5 cellular contexts compared by ENCODE assay signal in genomic region chr12:50313971-50314370, GRCh38. TPM values are rescaled to one million over a fixed set of nuclear protein-coding genes. Genes with fewer than 3 reads are reported as not detected.
A peak's percentile ranks its signal among the peaks of the same experiment; 100 is the strongest.
DNase-seq lines count a peak whose midpoint lies in the region; ATAC-seq and TF ChIP-seq lines count a peak whose summit lies in the region.
"Not testable (repeated sequence)": the region's sequence is repeated elsewhere in the genome, so short reads cannot be mapped to it uniquely, and the experiment has no call there.

No MANE protein-coding gene starts in this region.

- H3K18ac ChIP-seq in mesenchymal stem cell (ENCODE audit: low read depth in 1 of 2, low read length in 2 of 2); trophoblast cell (ENCODE audit: low read length): not testable (repeated sequence)

- in situ Hi-C loops in Panc1 (cut with HindIII; ENCODE audit: low pct_unique_long_range_greater_than_20kb, low sequenced_read_pairs) = not testable (repeated sequence)

- not testable (repeated sequence) for H3K4me3 ChIP-seq in Panc1 (ENCODE audit: low read depth in 2 of 2, low read length in 2 of 2); mesenchymal stem cell (ENCODE audit: insufficient read depth in 1 of 2, low read depth in 1 of 2, low read length in 2 of 2); trophoblast cell (ENCODE audit: low read depth, low read length)

- not testable (repeated sequence) for TF ChIP-seq CTCF in Panc1 (IDR thresholded peaks at IDR 0.05); VCaP (conservative IDR thresholded peaks at IDR 0.05)

- CTCF ChIA-PET in Panc1 (lab: Charles Lee) = interaction anchor here (0.5 to 1.2 kb wide), 8 partner anchors 13 to 210 kb away, joined by 3 to 15 read pairs (median 5); partner anchors contain the start of gene GPD1

- H2AK5ac ChIP-seq in mesenchymal stem cell (ENCODE audit: low read length, severe bottlenecking); trophoblast cell (ENCODE audit: low read length): not testable (repeated sequence)

- not testable (repeated sequence) for H2BK12ac ChIP-seq in mesenchymal stem cell (ENCODE audit: low read length in 2 of 2); trophoblast cell (ENCODE audit: low read length)

- not testable (repeated sequence) for ATAC-seq in Panc1

- not testable (repeated sequence) for H2BK5ac ChIP-seq in mesenchymal stem cell (ENCODE audit: low read depth, low read length, poor library complexity, severe bottlenecking); trophoblast cell (ENCODE audit: low read depth, low read length, poor library complexity)

- H3K79me2 ChIP-seq in trophoblast cell (ENCODE audit: control insufficient read depth, insufficient read depth, low read length, poor library complexity) = not testable (repeated sequence)

- H2AFZ ChIP-seq in mesenchymal stem cell (ENCODE audit: low read depth, low read length); trophoblast cell (ENCODE audit: insufficient read depth, low read length, poor library complexity): not testable (repeated sequence)

- not testable (repeated sequence) for H3K14ac ChIP-seq in mesenchymal stem cell (ENCODE audit: low read length in 2 of 2); trophoblast cell (ENCODE audit: low read length)

- H3K79me1 ChIP-seq in mesenchymal stem cell (replicated peaks; ENCODE audit: low read length, poor library complexity, severe bottlenecking); trophoblast cell (ENCODE audit: low read length): not testable (repeated sequence)

- not testable (repeated sequence) for H3K4ac ChIP-seq in mesenchymal stem cell (ENCODE audit: low read depth in 1 of 2, low read length in 2 of 2); trophoblast cell (ENCODE audit: low read depth, low read length)

- H3K4me1 ChIP-seq in Panc1 (ENCODE audit: control insufficient read depth, insufficient read depth, low read length) = peaks cover 21% of the 10 kb centered on the region
- not testable (repeated sequence) for H3K4me1 ChIP-seq in mesenchymal stem cell (ENCODE audit: control insufficient read depth, insufficient read depth, low read depth, low read length); trophoblast cell (ENCODE audit: control insufficient read depth in 1 of 2, insufficient read depth in 2 of 2, low read length in 2 of 2)

- not testable (repeated sequence) for BruUV-seq in Panc1 (replicated peaks; lab: Mats Ljungman, UMichigan)

- DNase-seq in Panc1 (ENCODE audit: low read depth, low spot score); epithelial cell of prostate (ENCODE audit: low read depth, low spot score); mesenchymal stem cell; trophoblast cell: not testable (repeated sequence)

- intact Hi-C loops in Panc1 (cut with micrococcal nuclease; ENCODE audit: unreplicated experiment) = loop anchor here (10.0 kb wide), 2 partner anchors 129 to 229 kb away; partner anchors contain the start of gene SMARCD1

- not testable (repeated sequence) for H4K12ac ChIP-seq in trophoblast cell (ENCODE audit: low read depth, low read length)

- WGBS in mesenchymal stem cell = 99% methylated on average over 4 of the region's 8 CpGs
- no CpG with 5 or more reads among the region's 8 CpGs for WGBS in trophoblast cell (ENCODE audit: extremely low coverage, insufficient coverage, insufficient read length)

- H2BK15ac ChIP-seq in mesenchymal stem cell (ENCODE audit: low read depth, poor library complexity, severe bottlenecking) = not testable (repeated sequence)

- H3K27me3 ChIP-seq in Panc1 (ENCODE audit: control insufficient read depth, insufficient read depth, low read length); mesenchymal stem cell (ENCODE audit: control insufficient read depth in 1 of 2, insufficient read depth in 1 of 2, low read length in 2 of 2); trophoblast cell (ENCODE audit: insufficient read depth, low read length): not testable (repeated sequence)

- H3K23ac ChIP-seq in mesenchymal stem cell (ENCODE audit: low read length in 2 of 2); trophoblast cell (ENCODE audit: low read length): not testable (repeated sequence)

- peak overlapping the region; percentile 80; the same call in 1 of the 2 replicates for H3K27ac ChIP-seq in Panc1 (ENCODE audit: low read length)
- peak overlapping the region; percentile 3; the same call in 1 of the 2 replicates for H3K27ac ChIP-seq in VCaP
- H3K27ac ChIP-seq in epithelial cell of prostate = peak overlapping the region; percentile 21
- H3K27ac ChIP-seq in mesenchymal stem cell (ENCODE audit: low read length, poor library complexity, severe bottlenecking); trophoblast cell (ENCODE audit: low read depth, low read length): not testable (repeated sequence)

- not testable (repeated sequence) for H4K91ac ChIP-seq in mesenchymal stem cell (ENCODE audit: low read length)
- peak overlapping the region; percentile 11 for H4K91ac ChIP-seq in trophoblast cell (ENCODE audit: low read depth, low read length)

- H3K4me2 ChIP-seq in mesenchymal stem cell (ENCODE audit: low read length, poor library complexity, severe bottlenecking); trophoblast cell (ENCODE audit: low read length): not testable (repeated sequence)

- not testable (repeated sequence) for H4K8ac ChIP-seq in mesenchymal stem cell (ENCODE audit: low read length); trophoblast cell (ENCODE audit: low read depth, low read length)

- H2BK120ac ChIP-seq in mesenchymal stem cell (ENCODE audit: low read depth, low read length); trophoblast cell (ENCODE audit: insufficient read depth, low read length, poor library complexity): not testable (repeated sequence)

- not testable (repeated sequence) for H3K36me3 ChIP-seq in Panc1 (ENCODE audit: control insufficient read depth, insufficient read depth, low read length); mesenchymal stem cell (ENCODE audit: control insufficient read depth in 1 of 2, insufficient read depth in 2 of 2, low read depth in 1 of 2, low read length in 2 of 2); trophoblast cell (ENCODE audit: control insufficient read depth in 1 of 2, insufficient read depth in 2 of 2, low read length in 2 of 2)

- not testable (repeated sequence) for H3K9me3 ChIP-seq in Panc1 (ENCODE audit: control insufficient read depth, insufficient read depth, low read depth, low read length); mesenchymal stem cell (ENCODE audit: control insufficient read depth, low read length); trophoblast cell (ENCODE audit: insufficient read depth, low read depth, low read length)

- POLR2A ChIA-PET in Panc1 (lab: Charles Lee) = interaction anchor here (0.6 kb wide), 1 partner anchor 38 kb away, joined by 3 read pairs; no protein-coding TSS in a partner anchor

- peak overlapping the region; percentile 27 for H3K9ac ChIP-seq in mesenchymal stem cell (ENCODE audit: low read length)
- not testable (repeated sequence) for H3K9ac ChIP-seq in trophoblast cell (ENCODE audit: low read length)

RNA-seq across cellular contexts. Expression of gene LIMA1, which starts 30.7 kb away (rescaled TPM):
- total RNA-seq in Panc1 (2021; ENCODE audit: unreplicated experiment) = 155 TPM
- polyA plus RNA-seq in Panc1 (2012; ENCODE audit: insufficient read length) = 69.9 TPM
- polyA plus RNA-seq in mesenchymal stem cell (2013, experiment 1 of 2) = 78.9 TPM
- 77.4 TPM for polyA plus RNA-seq in mesenchymal stem cell (2013, experiment 2 of 2)
- polyA plus RNA-seq in trophoblast cell (2013) = 143 and 152 TPM in 2 replicates
